Comparison of ENCODE assay signal across 8 cellular contexts in the genomic region with DNA sequence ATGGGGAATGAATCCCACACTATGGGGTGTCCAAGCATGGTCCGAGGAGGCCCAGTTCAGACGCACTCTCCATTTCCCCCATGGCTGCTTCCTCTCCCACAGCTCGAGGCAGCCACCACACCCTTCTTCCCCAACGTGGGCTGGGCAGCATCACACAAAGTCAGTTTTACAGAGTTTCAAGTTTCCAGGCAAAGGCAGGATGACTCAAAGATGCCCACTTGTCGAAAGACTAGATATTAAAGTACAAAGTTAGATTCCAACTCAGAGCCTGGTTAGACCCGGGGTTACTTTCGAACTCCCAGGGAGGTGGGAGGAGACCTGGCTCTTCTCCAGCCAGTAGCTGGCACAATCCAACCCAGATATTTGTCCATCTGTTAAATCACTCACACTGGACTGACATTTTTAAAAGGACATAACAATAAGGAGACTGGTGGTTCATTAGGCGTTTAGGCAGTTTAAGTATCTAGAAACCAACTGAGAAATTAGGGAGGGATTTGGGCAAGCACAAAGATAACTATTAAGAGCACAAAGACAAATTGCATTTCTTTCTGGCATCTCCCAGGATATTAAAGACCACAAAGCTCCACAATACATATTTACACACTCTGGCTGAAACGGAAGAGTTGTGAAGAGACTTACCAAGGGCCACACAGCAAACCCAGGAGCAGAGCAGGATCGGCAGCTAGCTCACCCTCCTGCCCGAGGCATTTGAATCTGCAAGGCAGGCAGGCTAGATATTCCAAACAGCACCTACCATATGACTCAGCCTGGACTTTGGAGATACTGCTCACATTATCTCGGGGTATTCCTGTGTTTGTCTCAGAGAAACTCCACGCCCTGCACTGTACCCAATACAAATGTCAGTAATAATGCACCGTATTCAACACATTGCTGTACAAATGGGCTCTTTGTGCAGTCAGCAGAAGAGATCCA. TPM values are rescaled to one million over a fixed set of nuclear protein-coding genes. Genes with fewer than 3 reads are reported as not detected.
A peak's percentile ranks its signal among the peaks of the same experiment; 100 is the strongest.
DNase-seq lines count a peak whose midpoint lies in the region; ATAC-seq and TF ChIP-seq lines count a peak whose summit lies in the region.

No MANE protein-coding gene starts in this region.

- no peak overlapping the region for H3K14ac ChIP-seq in neuronal stem cell (ENCODE audit: low read length)

- no peak overlapping the region for H3K27ac Mint-ChIP-seq in Calu3 (ENCODE audit: unreplicated experiment)
- no peak overlapping the region for H3K27ac Mint-ChIP-seq in activated naive CD4-positive, alpha-beta T cell treated with anti-CD3 and anti-CD28 coated beads, Interleukin-2, amount 10 ng/mL, durations not matched to agents 7 days and 5 days
- H3K27ac Mint-ChIP-seq in activated CD8-positive, alpha-beta T cell treated with anti-CD3 and anti-CD28 coated beads for 36 hours, result no peak overlapping the region

- no peaks in the 10 kb centered on the region for H3K27me3 ChIP-seq in neuronal stem cell (ENCODE audit: control insufficient read depth in 3 of 3, insufficient read depth in 3 of 3, low read depth in 1 of 3, low read length in 3 of 3)

- no peaks in the 10 kb centered on the region for H3K36me3 ChIP-seq in neuronal stem cell (replicated peaks in 1 of 2; ENCODE audit: control insufficient read depth in 2 of 2, insufficient read depth in 2 of 2, low read length in 2 of 2)

- no peak overlapping the region for H3K23ac ChIP-seq in neuronal stem cell (ENCODE audit: low read depth, low read length, poor library complexity)

- no peak for ATAC-seq in activated CD8-positive, alpha-beta T cell treated with anti-CD3 and anti-CD28 coated beads for 36 hours

- H2BK12ac ChIP-seq in neuronal stem cell (ENCODE audit: low read length), result peak overlapping the region; percentile 24

- no peak overlapping the region for H3K4me2 ChIP-seq in neuronal stem cell (ENCODE audit: insufficient read depth, low read length, poor library complexity, severe bottlenecking)

- H3K27me3 Mint-ChIP-seq in Calu3 (ENCODE audit: unreplicated experiment), result no peaks in the 10 kb centered on the region
- peaks cover 1% of the 10 kb centered on the region for H3K27me3 Mint-ChIP-seq in activated naive CD4-positive, alpha-beta T cell treated with anti-CD3 and anti-CD28 coated beads, Interleukin-2, amount 10 ng/mL, durations not matched to agents 7 days and 5 days
- peaks cover 3% of the 10 kb centered on the region for H3K27me3 Mint-ChIP-seq in activated CD8-positive, alpha-beta T cell treated with anti-CD3 and anti-CD28 coated beads for 36 hours

- H3K79me1 ChIP-seq in neuronal stem cell (ENCODE audit: low read depth, low read length), result no peaks in the 10 kb centered on the region

- peak overlapping the region; percentile 88 for H3K27ac ChIP-seq in neuronal stem cell (replicated peaks; ENCODE audit: low read length)

- in situ Hi-C loops in SK-MEL-5 (cut with HindIII; ENCODE audit: low pct_unique_long_range_greater_than_20kb, low sequenced_read_pairs), result no loop called here

- BruUV-seq in Calu3 (replicated peaks; lab: Mats Ljungman, UMichigan), result TSS peak; percentile 67

- CTCF ChIA-PET in Calu3 (lab: Charles Lee), result interaction anchor here (0.8 kb wide), 1 partner anchor 92 kb away, joined by 3 read pairs; no protein-coding TSS in a partner anchor
- CTCF ChIA-PET in activated naive CD4-positive, alpha-beta T cell treated with anti-CD3 and anti-CD28 coated beads, Interleukin-2, amount 10 ng/mL, durations not matched to agents 7 days and 5 days (lab: Charles Lee), result interaction anchor here (1.7 kb wide), 1 partner anchor 11 kb away, joined by 4 read pairs; no protein-coding TSS in a partner anchor
- CTCF ChIA-PET in activated CD8-positive, alpha-beta T cell treated with anti-CD3 and anti-CD28 coated beads for 36 hours (lab: Charles Lee), result interaction anchor here (0.7 to 1.7 kb wide), 2 partner anchors 11 to 411 kb away, joined by 3 to 4 read pairs; no protein-coding TSS in a partner anchor

- no peaks in the 10 kb centered on the region for H3K36me3 Mint-ChIP-seq in Calu3 (ENCODE audit: insufficient read depth, unreplicated experiment)
- H3K36me3 Mint-ChIP-seq in activated naive CD4-positive, alpha-beta T cell treated with anti-CD3 and anti-CD28 coated beads, Interleukin-2, amount 10 ng/mL, durations not matched to agents 7 days and 5 days, result no peaks in the 10 kb centered on the region
- no peaks in the 10 kb centered on the region for H3K36me3 Mint-ChIP-seq in activated CD8-positive, alpha-beta T cell treated with anti-CD3 and anti-CD28 coated beads for 36 hours (ENCODE audit: low read depth)

- no peak overlapping the region for H4K8ac ChIP-seq in neuronal stem cell (ENCODE audit: low read depth, low read length)

- peak overlapping the region; percentile 80 for H2BK5ac ChIP-seq in neuronal stem cell (ENCODE audit: low read length)

- no peak overlapping the region for H2BK15ac ChIP-seq in neuronal stem cell (ENCODE audit: low read length)

- H3K4ac ChIP-seq in neuronal stem cell (ENCODE audit: low read length), result no peak overlapping the region

- no CpG with 5 or more reads among the region's 14 CpGs for WGBS in neuronal stem cell (ENCODE audit: extremely low coverage in 2 of 2, insufficient read length in 2 of 2, insufficient replicate concordance in 1 of 2), 2 donors

- peak overlapping the region; percentile 95 for H3K18ac ChIP-seq in neuronal stem cell (ENCODE audit: low read length)

- peak overlapping the region; percentile 16 for H2AK5ac ChIP-seq in neuronal stem cell (ENCODE audit: low read depth, low read length)

- H3K4me3 ChIP-seq in fibroblast of the aortic adventitia (ENCODE audit: low read depth, low read length) (no peak overlapping the region), neuronal stem cell (ENCODE audit: low read length in 2 of 2) (no peak overlapping the region)

- DNase-seq in Calu3 (peak; percentile 61), SK-MEL-5 (ENCODE audit: low read depth, low spot score) (peak; percentile 76), fibroblast of the aortic adventitia (ENCODE audit: low read depth) (peak; percentile 44), neuronal stem cell (ENCODE audit: low spot score) (no peak), NCI-H82 (lab: John Stamatoyannopoulos, UW) (no peak)
- DNase-seq in activated naive CD4-positive, alpha-beta T cell treated with anti-CD3 and anti-CD28 coated beads, Interleukin-2, amount 10 ng/mL, durations not matched to agents 7 days and 5 days, result no peak
- DNase-seq in activated CD8-positive, alpha-beta T cell treated with anti-CD3 and anti-CD28 coated beads for 36 hours, result no peak
- no peak for DNase-seq in stimulated activated CD4-positive, alpha-beta T cell treated with anti-CD3 and anti-CD28 coated beads, Interleukin-1b, Interleukin-23, amount 100 ng/mL, for 48 hours

- no peaks in the 10 kb centered on the region for H3K9me3 Mint-ChIP-seq in Calu3 (ENCODE audit: low read depth, unreplicated experiment)
- H3K9me3 Mint-ChIP-seq in activated naive CD4-positive, alpha-beta T cell treated with anti-CD3 and anti-CD28 coated beads, Interleukin-2, amount 10 ng/mL, durations not matched to agents 7 days and 5 days, result no peaks in the 10 kb centered on the region
- H3K9me3 Mint-ChIP-seq in activated CD8-positive, alpha-beta T cell treated with anti-CD3 and anti-CD28 coated beads for 36 hours, result no peaks in the 10 kb centered on the region

- peaks cover 18 to 26% of the 10 kb centered on the region in 2 donors for H3K4me1 ChIP-seq in neuronal stem cell (ENCODE audit: control insufficient read depth in 2 of 2, insufficient read depth in 1 of 2, low read depth in 1 of 2, low read length in 2 of 2)

- H3K9ac ChIP-seq in neuronal stem cell (ENCODE audit: low read depth, low read length, poor library complexity), result no peak overlapping the region

- TF ChIP-seq CTCF in Calu3 (IDR thresholded peaks at IDR 0.05; ENCODE audit: unreplicated experiment) (no peak), fibroblast of the aortic adventitia (IDR thresholded peaks at IDR 0.05; ENCODE audit: insufficient read depth, low read length) (no peak)
- TF ChIP-seq CTCF in activated CD8-positive, alpha-beta T cell treated with anti-CD3 and anti-CD28 coated beads for 36 hours (IDR thresholded peaks at IDR 0.05), result no peak

- H3K4me1 Mint-ChIP-seq in Calu3 (ENCODE audit: low read depth, unreplicated experiment), result no peaks in the 10 kb centered on the region
- peaks cover 4% of the 10 kb centered on the region for H3K4me1 Mint-ChIP-seq in activated naive CD4-positive, alpha-beta T cell treated with anti-CD3 and anti-CD28 coated beads, Interleukin-2, amount 10 ng/mL, durations not matched to agents 7 days and 5 days
- peaks cover 6% of the 10 kb centered on the region for H3K4me1 Mint-ChIP-seq in activated CD8-positive, alpha-beta T cell treated with anti-CD3 and anti-CD28 coated beads for 36 hours (ENCODE audit: low read depth)

- H4K91ac ChIP-seq in neuronal stem cell (ENCODE audit: low read depth, low read length, poor library complexity), result peak overlapping the region; percentile 93

- intact Hi-C loops in Calu3 (cut with micrococcal nuclease; ENCODE audit: unreplicated experiment), result no loop called here
- intact Hi-C loops in activated CD8-positive, alpha-beta T cell treated with anti-CD3 and anti-CD28 coated beads for 36 hours (cut with micrococcal nuclease), result no loop called here

- H3K9me3 ChIP-seq in neuronal stem cell (replicated peaks in 1 of 2; ENCODE audit: control insufficient read depth in 2 of 2, insufficient read depth in 1 of 2, low read depth in 1 of 2, low read length in 2 of 2), result no peaks in the 10 kb centered on the region

- POLR2A ChIA-PET in activated CD8-positive, alpha-beta T cell treated with anti-CD3 and anti-CD28 coated beads for 36 hours (lab: Charles Lee), result interaction anchor here (0.6 to 1.0 kb wide), 2 partner anchors 14 to 32 kb away, joined by 3 to 5 read pairs; no protein-coding TSS in a partner anchor

- peak overlapping the region; percentile 48 for H2AFZ ChIP-seq in neuronal stem cell (ENCODE audit: low read length)

- H3K4me3 Mint-ChIP-seq in Calu3 (ENCODE audit: low read depth, unreplicated experiment), result no peak overlapping the region
- H3K4me3 Mint-ChIP-seq in activated naive CD4-positive, alpha-beta T cell treated with anti-CD3 and anti-CD28 coated beads, Interleukin-2, amount 10 ng/mL, durations not matched to agents 7 days and 5 days, result no peak overlapping the region
- no peak overlapping the region for H3K4me3 Mint-ChIP-seq in activated CD8-positive, alpha-beta T cell treated with anti-CD3 and anti-CD28 coated beads for 36 hours

- H2BK120ac ChIP-seq in neuronal stem cell (ENCODE audit: low read depth, low read length), result peak overlapping the region; percentile 56

RNA-seq across cellular contexts. Expression of a gene that starts 34.8 kb away (rescaled TPM):
- total RNA-seq in Calu3 (2022) (4.0 and 6.8 TPM in 2 replicates), fibroblast of the aortic adventitia (ENCODE audit: low replicate concordance) (0.65 and 0.72 TPM in 2 replicates)
- total RNA-seq in SK-MEL-5 (2014; rRNA removed; shearing (Covaris generic)), result 3.1 TPM in 2 replicates
- polyA plus RNA-seq in SK-MEL-5 (2015; cell fraction: cytosol; rRNA removed), result 1.7 and 3.3 TPM in 2 replicates
- 1.0 and 4.2 TPM in 2 replicates for polyA plus RNA-seq in SK-MEL-5 (2015; cell fraction: nucleus; rRNA removed)
- 5.9 TPM for polyA plus RNA-seq in neuronal stem cell (2013, experiment 1 of 2)
- 6.0 TPM for polyA plus RNA-seq in neuronal stem cell (2013, experiment 2 of 2)
- total RNA-seq in activated CD8-positive, alpha-beta T cell treated with anti-CD3 and anti-CD28 coated beads for 36 hours, result under 1 TPM; 0.11 to 0.25 TPM

Comparison
In these comparisons a context has a peak if more than half of its experiments do, and no peak if none do; other contexts are left out.
1. DNase-seq: peak in Calu3 (single experiment), SK-MEL-5 (single experiment) and fibroblast of the aortic adventitia (single experiment); none in neuronal stem cell (single experiment), activated naive CD4-positive, alpha-beta T cell treated with anti-CD3 and anti-CD28 coated beads, Interleukin-2, amount 10 ng/mL, durations not matched to agents 7 days and 5 days (single experiment), NCI-H82 (single experiment), activated CD8-positive, alpha-beta T cell treated with anti-CD3 and anti-CD28 coated beads for 36 hours (single experiment) and stimulated activated CD4-positive, alpha-beta T cell treated with anti-CD3 and anti-CD28 coated beads, Interleukin-1b, Interleukin-23, amount 100 ng/mL, for 48 hours (single experiment).